ENCODE assay signal across 1 cellular context in genomic region chr12:76144253-76144564, GRCh38.
TF ChIP-seq lines count a peak whose summit lies in the region.

No MANE protein-coding gene starts in this region.

TF ChIP-seq in IMR-90, 13 proteins besides CTCF, POLR2A, EP300 and RAD21 (continued from another document):
- TF ChIP-seq, protein P1, sequence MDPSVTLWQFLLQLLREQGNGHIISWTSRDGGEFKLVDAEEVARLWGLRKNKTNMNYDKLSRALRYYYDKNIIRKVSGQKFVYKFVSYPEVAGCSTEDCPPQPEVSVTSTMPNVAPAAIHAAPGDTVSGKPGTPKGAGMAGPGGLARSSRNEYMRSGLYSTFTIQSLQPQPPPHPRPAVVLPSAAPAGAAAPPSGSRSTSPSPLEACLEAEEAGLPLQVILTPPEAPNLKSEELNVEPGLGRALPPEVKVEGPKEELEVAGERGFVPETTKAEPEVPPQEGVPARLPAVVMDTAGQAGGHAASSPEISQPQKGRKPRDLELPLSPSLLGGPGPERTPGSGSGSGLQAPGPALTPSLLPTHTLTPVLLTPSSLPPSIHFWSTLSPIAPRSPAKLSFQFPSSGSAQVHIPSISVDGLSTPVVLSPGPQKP (IDR thresholded peaks at IDR 0.05; ENCODE audit: borderline replicate concordance, low read depth, low read length), result no peak
- TF ChIP-seq RFX5 (IDR thresholded peaks at IDR 0.05; ENCODE audit: low read depth, low read length), result no peak
- no peak for TF ChIP-seq CHD1 (IDR thresholded peaks at IDR 0.05; ENCODE audit: low read depth, low read length)
